ENCODE assay signal across 10 cellular contexts in genomic region chr3:194399166-194399565, GRCh38. TPM values are rescaled to one million over a fixed set of nuclear protein-coding genes. Genes with fewer than 3 reads are reported as not detected.
DNase-seq lines count a peak whose midpoint lies in the region; ATAC-seq and TF ChIP-seq lines count a peak whose summit lies in the region.
"Had no signal": no experiment of that assay in that cellular context is flagged by ENCODE, and none has a peak within 500 bp of the region (broad histone marks: within the 10 kb centered on the region; RNA-seq: fewer than 3 reads in every experiment).

A gene with protein sequence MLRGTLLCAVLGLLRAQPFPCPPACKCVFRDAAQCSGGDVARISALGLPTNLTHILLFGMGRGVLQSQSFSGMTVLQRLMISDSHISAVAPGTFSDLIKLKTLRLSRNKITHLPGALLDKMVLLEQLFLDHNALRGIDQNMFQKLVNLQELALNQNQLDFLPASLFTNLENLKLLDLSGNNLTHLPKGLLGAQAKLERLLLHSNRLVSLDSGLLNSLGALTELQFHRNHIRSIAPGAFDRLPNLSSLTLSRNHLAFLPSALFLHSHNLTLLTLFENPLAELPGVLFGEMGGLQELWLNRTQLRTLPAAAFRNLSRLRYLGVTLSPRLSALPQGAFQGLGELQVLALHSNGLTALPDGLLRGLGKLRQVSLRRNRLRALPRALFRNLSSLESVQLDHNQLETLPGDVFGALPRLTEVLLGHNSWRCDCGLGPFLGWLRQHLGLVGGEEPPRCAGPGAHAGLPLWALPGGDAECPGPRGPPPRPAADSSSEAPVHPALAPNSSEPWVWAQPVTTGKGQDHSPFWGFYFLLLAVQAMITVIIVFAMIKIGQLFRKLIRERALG (minus strand): TSS chr3:194399266. CDS start chr3:194398282, 984 bp downstream.

- H3K27ac ChIP-seq in heart right ventricle = peak within 1 kb of the TSS in 1 of 10 donors; percentile 6
- H3K27ac ChIP-seq in upper lobe of right lung = no peak within 1 kb of the TSS

- H3K9me3 ChIP-seq in heart right ventricle = no peaks in the 10 kb centered on the region
- no peaks in the 10 kb centered on the region for H3K9me3 ChIP-seq in adipocyte (ENCODE audit: control insufficient read depth, low read length)
- H3K9me3 ChIP-seq in mucosa of stomach (ENCODE audit: control insufficient read depth, low read length) = no peaks in the 10 kb centered on the region
- H3K9me3 ChIP-seq in upper lobe of right lung = no peaks in the 10 kb centered on the region

- DNase-seq in heart right ventricle = no peak
- DNase-seq in Right ventricle myocardium inferior (ENCODE audit: missing footprints) = no peak
- DNase-seq in adipocyte (ENCODE audit: low read depth) = no peak
- no peak for DNase-seq in upper lobe of right lung
- DNase-seq in CD1c-positive myeloid dendritic cell (ENCODE audit: extremely low spot score) = no peak
- DNase-seq in LoVo (ENCODE audit: low spot score) = no peak
- DNase-seq: hippocampal formation, NCI-H1105 had no signal

- H3K9ac ChIP-seq in adipocyte (ENCODE audit: low read length) = no peak within 1 kb of the TSS
- H3K9ac ChIP-seq in mucosa of stomach (ENCODE audit: low read length) = peak within 1 kb of the TSS; percentile 17

- intact Hi-C loops in heart right ventricle (cut with DNase I) = loop anchor here in 1 of 10 donors (5.0 kb wide), 1 partner anchor 62 kb away; no protein-coding TSS in a partner anchor
- intact Hi-C loops in Right ventricle myocardium inferior (cut with DNase I) = no loop called here
- intact Hi-C loops in upper lobe of right lung (cut with DNase I) = loop anchor here (10.0 kb wide), 1 partner anchor 64 kb away; no protein-coding TSS in a partner anchor

- H3K4me3 ChIP-seq in heart right ventricle (peak within 1 kb of the TSS in 8 of 10 donors; percentile 5 to 51 (median 37)), adipocyte (ENCODE audit: low read length) (peak within 1 kb of the TSS; percentile 28), mucosa of stomach (ENCODE audit: low read length) (no peak within 1 kb of the TSS), upper lobe of right lung (peak within 1 kb of the TSS; percentile 31)

- ATAC-seq in heart right ventricle (no peak), Right ventricle myocardium inferior (no peak), upper lobe of right lung (no peak), GM21576 (IDR thresholded peaks at IDR 0.05; ENCODE audit: unreplicated experiment) (no peak)

- H3K4me1 ChIP-seq in heart right ventricle (peaks cover 0 to 21% (median 16%) of the 10 kb centered on the region in 9 donors), adipocyte (ENCODE audit: control insufficient read depth, insufficient read depth, low read length) (peaks cover 7% of the 10 kb centered on the region), mucosa of stomach (ENCODE audit: control insufficient read depth, insufficient read depth, low read length) (peaks cover 28% of the 10 kb centered on the region), upper lobe of right lung (peaks cover 16% of the 10 kb centered on the region)

- peaks cover 0 to 56% (median 31%) of the 10 kb centered on the region in 7 donors for H3K27me3 ChIP-seq in heart right ventricle
- H3K27me3 ChIP-seq in adipocyte (replicated peaks; ENCODE audit: control insufficient read depth, insufficient read depth, low read length) = peaks cover 16% of the 10 kb centered on the region
- peaks cover 18% of the 10 kb centered on the region for H3K27me3 ChIP-seq in mucosa of stomach (ENCODE audit: control insufficient read depth, insufficient read depth, low read length)
- peaks cover 44% of the 10 kb centered on the region for H3K27me3 ChIP-seq in upper lobe of right lung

- H3K36me3 ChIP-seq in heart right ventricle (peaks cover 0 to 18% (median 0%) of the 10 kb centered on the region in 9 donors), adipocyte (ENCODE audit: control insufficient read depth, insufficient read depth, low read length, severe bottlenecking) (peaks cover 22% of the 10 kb centered on the region), mucosa of stomach (ENCODE audit: control insufficient read depth, insufficient read depth, low read length) (no peaks in the 10 kb centered on the region), upper lobe of right lung (no peaks in the 10 kb centered on the region)

- WGBS in heart right ventricle, 2 donors = 57 to 68% methylated on average over 2 of the region's 2 CpGs

- TF ChIP-seq CTCF in heart right ventricle (IDR thresholded peaks at IDR 0.05) (no peak), upper lobe of right lung (IDR thresholded peaks at IDR 0.05) (no peak)

RNA-seq across cellular contexts. Expression of the gene that starts here (rescaled TPM):
- under 1 TPM in 6 of 10 donors, not detected in 4; 0.09 to 0.21 (median 0.15) TPM for total RNA-seq in heart right ventricle
- polyA plus RNA-seq in heart right ventricle = under 1 TPM in 1 of 2 donors, not detected in 1; 0.01 TPM
- not detected for total RNA-seq in Right ventricle myocardium inferior
- total RNA-seq in upper lobe of right lung = 0.26 TPM
